23 cellular contexts compared by ENCODE assay signal in genomic region chr2:43303120-43303519, GRCh38.
DNase-seq lines count a peak whose midpoint lies in the region; ATAC-seq and TF ChIP-seq lines count a peak whose summit lies in the region.
"Had no signal": no experiment of that assay in that cellular context is flagged by ENCODE, and none has a peak within 500 bp of the region (broad histone marks: within the 10 kb centered on the region; RNA-seq: fewer than 3 reads in every experiment).

No MANE protein-coding gene starts in this region.

- H3K4me1 ChIP-seq in ascending aorta (peaks cover 18 to 60% of the 10 kb centered on the region in 2 donors), suprapubic skin (peaks cover 79% of the 10 kb centered on the region)
- H3K4me1 ChIP-seq: colonic mucosa had no signal

- no peaks in the 10 kb centered on the region for H3K9me3 ChIP-seq in ascending aorta
- H3K9me3 ChIP-seq in suprapubic skin: no peaks in the 10 kb centered on the region
- H3K9me3 ChIP-seq: colonic mucosa, heart right ventricle, testis had no signal

- H3K27ac ChIP-seq in ascending aorta (peak overlapping the region; percentile 70 to 84), suprapubic skin (peak overlapping the region; percentile 84)
- H3K27ac ChIP-seq: brain microvascular endothelial cell, colonic mucosa, SK-N-MC had no signal

- intact Hi-C loops in ascending aorta (cut with DNase I): loop anchor here (5.0 kb wide), 4 partner anchors 36 to 89 kb away; partner anchors contain the start of gene ZFP36L2

- DNase-seq in NOMO-1 (lab: John Stamatoyannopoulos, UW; ENCODE audit: unreplicated experiment in 2 of 2): peak; percentile 17 to 45
- no peak for DNase-seq in NOMO-1 treated with dmso at 0.1 percent for 144 hours (lab: John Stamatoyannopoulos, UW; ENCODE audit: unreplicated experiment)
- peak; percentile 38 for DNase-seq in GM20000 (ENCODE audit: low spot score)
- DNase-seq in ascending aorta (ENCODE audit: low spot score in 2 of 2): no peak
- DNase-seq in suprapubic skin (ENCODE audit: low spot score in 2 of 2): no peak
- DNase-seq in NCI-H446 (lab: John Stamatoyannopoulos, UW): no peak
- DNase-seq in activated gamma-delta T cell (lab: John Stamatoyannopoulos, UW): no peak
- DNase-seq: 8988T; activated CD4-positive, alpha-beta T cell treated with anti-CD3 and anti-CD28 coated beads for 48 hours; activated T-cell treated with anti-CD3 and anti-CD28 coated beads for 4 hours; brain microvascular endothelial cell; colonic mucosa; heart right ventricle; Kasumi-1; left ventricle myocardium superior; NCI-H1105 treated with DMSO at 0.1 percent for 48 hours; NCI-H2107; NCI-H524 treated with DMSO at 0.1 percent for 48 hours; T1000; testis had no signal

- no peak for TF ChIP-seq POLR2A in suprapubic skin (IDR thresholded peaks at IDR 0.05)

- TF ChIP-seq CTCF in GM20000 (IDR thresholded peaks at IDR 0.05; ENCODE audit: extremely low read depth, missing control alignments) (no peak), ascending aorta (IDR thresholded peaks at IDR 0.05) (no peak), suprapubic skin (IDR thresholded peaks at IDR 0.05) (no peak)

- no peak for TF ChIP-seq EP300 in suprapubic skin (IDR thresholded peaks at IDR 0.05)

- H3K36me3 ChIP-seq in ascending aorta: no peaks in the 10 kb centered on the region
- no peaks in the 10 kb centered on the region for H3K36me3 ChIP-seq in suprapubic skin
- H3K36me3 ChIP-seq: brain microvascular endothelial cell, colonic mucosa, heart right ventricle had no signal

- ATAC-seq in GM18502 (IDR thresholded peaks at IDR 0.05; ENCODE audit: poor library complexity, unreplicated experiment): no peak
- ATAC-seq: heart right ventricle, left ventricle myocardium superior, Panc1 had no signal

- H3K27me3 ChIP-seq in ascending aorta: no peaks in the 10 kb centered on the region
- H3K27me3 ChIP-seq in suprapubic skin: no peaks in the 10 kb centered on the region
- H3K27me3 ChIP-seq: brain microvascular endothelial cell, colonic mucosa, heart right ventricle, testis had no signal

- no peak overlapping the region for H3K4me3 ChIP-seq in ascending aorta
- no peak overlapping the region for H3K4me3 ChIP-seq in suprapubic skin
- H3K4me3 ChIP-seq: colonic mucosa, heart right ventricle, SK-N-MC, testis had no signal

Comparison
In these comparisons a context has a peak if more than half of its experiments do, and no peak if none do; other contexts are left out.
1. DNase-seq: peak in NOMO-1 (2 of 2) and GM20000 (single experiment); none in NOMO-1 treated with dmso at 0.1 percent for 144 hours (single experiment), ascending aorta (0 of 2), suprapubic skin (0 of 2), NCI-H446 (0 of 2) and activated gamma-delta T cell (single experiment).